In genomic region chr11:6481924-6482275, GRCh38 we compare ENCODE assay signal across 8 cellular contexts. TPM values are rescaled to one million over a fixed set of nuclear protein-coding genes. Genes with fewer than 3 reads are reported as not detected.
A peak's percentile ranks its signal among the peaks of the same experiment; 100 is the strongest.
DNase-seq lines count a peak whose midpoint lies in the region; ATAC-seq and TF ChIP-seq lines count a peak whose summit lies in the region.

No MANE protein-coding gene starts in this region.

- H3K9me2 ChIP-seq in HCT116 (ENCODE audit: insufficient read depth): no peaks in the 10 kb centered on the region

- H3K27me3 Mint-ChIP-seq in activated naive CD8-positive, alpha-beta T cell treated with anti-CD3 and anti-CD28 coated beads for 36 hours: no peaks in the 10 kb centered on the region

- TF ChIP-seq POLR2A in HCT116 (IDR thresholded peaks at IDR 0.05; ENCODE audit: borderline replicate concordance, extremely low read depth, insufficient read depth, insufficient read length): no peak

- TF ChIP-seq CTCF in BJ (IDR thresholded peaks at IDR 0.05; ENCODE audit: insufficient read depth, low read depth, low read length) (no peak), HCT116 (IDR thresholded peaks at IDR 0.05 in 2 of 3, conservative IDR thresholded peaks at IDR 0.05 in 1 of 3; ENCODE audit: borderline replicate concordance in 1 of 3, insufficient read depth in 1 of 3, low read depth in 2 of 3, low read length in 2 of 3) (no peak)

- no peaks in the 10 kb centered on the region for H3K9me3 ChIP-seq in HCT116 (ENCODE audit: control insufficient read depth in 1 of 2, insufficient read depth in 1 of 2, low read depth in 1 of 2, low read length in 2 of 2)
- H3K9me3 ChIP-seq in iPS-18c (ENCODE audit: control insufficient read depth, insufficient read depth, low read length): peaks cover 2% of the 10 kb centered on the region

- POLR2A ChIA-PET in BJ (lab: Charles Lee) (no interaction called here), HCT116 (lab: Charles Lee) (interaction anchor here (0.9 to 1.1 kb wide), 2 partner anchors 8 to 103 kb away, joined by 4 to 6 read pairs; no protein-coding TSS in a partner anchor)

- H3K27ac ChIP-seq in HCT116 (ENCODE audit: low read depth, low read length): peak overlapping the region; percentile 57
- peak overlapping the region; percentile 93 for H3K27ac ChIP-seq in substantia nigra (ENCODE audit: low read depth, low read length, poor library complexity, severe bottlenecking)

- BruUV-seq in HCT116 (replicated peaks; lab: Mats Ljungman, UMichigan): no TSS peak

- H3K4me1 ChIP-seq in HCT116 (ENCODE audit: control insufficient read depth in 1 of 2, insufficient read depth in 2 of 2, low read length in 2 of 2): peaks cover 13 to 21% of the 10 kb centered on the region in 2 experiments; a peak in 3 of 4 replicates

- DNase-seq in BJ (ENCODE audit: low read depth): no peak
- no peak for DNase-seq in HCT116 (ENCODE audit: low read depth, low spot score)
- DNase-seq in activated naive CD8-positive, alpha-beta T cell treated with anti-CD3 and anti-CD28 coated beads for 36 hours: no peak
- DNase-seq in substantia nigra (lab: John Stamatoyannopoulos, UW): no peak
- no peak for DNase-seq in HPDE6-E6E7 (ENCODE audit: extremely low spot score)
- DNase-seq in T-helper 9 cell: no peak

- H3K79me2 ChIP-seq in HCT116 (ENCODE audit: insufficient read depth, low read length): peaks cover 52% of the 10 kb centered on the region

- peak overlapping the region; percentile 93 for H3K9ac ChIP-seq in HCT116 (ENCODE audit: low read length)

- H3K4me1 Mint-ChIP-seq in activated naive CD8-positive, alpha-beta T cell treated with anti-CD3 and anti-CD28 coated beads for 36 hours: peaks cover 25% of the 10 kb centered on the region

- ATAC-seq in HCT116 (peak; percentile 2; the same call in 1 of the 2 replicates), HG03097 (IDR thresholded peaks at IDR 0.05; ENCODE audit: low FRiP score, unreplicated experiment) (no peak)

- CTCF ChIA-PET in BJ (lab: Yijun Ruan, JAX): interaction anchor here (0.6 to 1.7 kb wide), 6 partner anchors 9 to 1188 kb away, joined by 3 to 8 read pairs (median 4); partner anchors contain the start of gene TRIM3
- CTCF ChIA-PET in HCT116 (lab: Charles Lee): interaction anchor here (1.0 to 1.5 kb wide), 3 partner anchors 24 to 103 kb away, joined by 3 to 11 read pairs (median 6); no protein-coding TSS in a partner anchor

- H2AFZ ChIP-seq in HCT116 (ENCODE audit: low read depth, low read length, poor library complexity, severe bottlenecking): no peak overlapping the region

- TF ChIP-seq RAD21 in HCT116 (IDR thresholded peaks at IDR 0.05; ENCODE audit: low read depth): no peak

- intact Hi-C loops in HCT116 (cut with micrococcal nuclease): loop anchor here (2.0 kb wide), 2 partner anchors 93 to 123 kb away; no protein-coding TSS in a partner anchor

- H3K36me3 ChIP-seq in BJ (ENCODE audit: control insufficient read depth, insufficient read depth, low read length): peaks cover 22% of the 10 kb centered on the region
- peaks cover 23 to 66% of the 10 kb centered on the region in 2 experiments for H3K36me3 ChIP-seq in HCT116 (ENCODE audit: control insufficient read depth in 1 of 2, insufficient read depth in 2 of 2, low read length in 2 of 2)

- peak overlapping the region; percentile 82 for H3K4me3 ChIP-seq in BJ (ENCODE audit: low read depth, low read length)
- peak overlapping the region; percentile 86 to 96 for H3K4me3 ChIP-seq in HCT116 (replicated peaks in 1 of 2; ENCODE audit: low read depth in 1 of 2, low read length in 2 of 2)
- peak overlapping the region; percentile 99 for H3K4me3 ChIP-seq in iPS-18c (ENCODE audit: insufficient read depth, low read depth, low read length)

- RAD21 ChIA-PET in HCT116 (lab: Charles Lee; ENCODE audit: low non-redundant PET in 1 of 2, low total read pairs in 2 of 2, uncharacterized antibody in 2 of 2, unreplicated experiment in 2 of 2): interaction anchor here in 1 of 2 experiments (1.1 kb wide), 1 partner anchor 201 kb away, joined by 3 read pairs; the partner anchor contains the start of gene MRPL17

- H3K4me2 ChIP-seq in HCT116 (ENCODE audit: low read length): peak overlapping the region; percentile 93

- H3K27me3 ChIP-seq in BJ (ENCODE audit: control insufficient read depth, insufficient read depth, low read length) (no peaks in the 10 kb centered on the region), HCT116 (ENCODE audit: insufficient read depth, low read length) (no peaks in the 10 kb centered on the region)

- no peaks in the 10 kb centered on the region for H3K9me3 Mint-ChIP-seq in activated naive CD8-positive, alpha-beta T cell treated with anti-CD3 and anti-CD28 coated beads for 36 hours

- peak overlapping the region; percentile 94 for H3K27ac Mint-ChIP-seq in activated naive CD8-positive, alpha-beta T cell treated with anti-CD3 and anti-CD28 coated beads for 36 hours

- H3K36me3 Mint-ChIP-seq in activated naive CD8-positive, alpha-beta T cell treated with anti-CD3 and anti-CD28 coated beads for 36 hours: peaks cover 30% of the 10 kb centered on the region

- no peaks in the 10 kb centered on the region; the same call in 1 of the 2 replicates for H4K20me1 ChIP-seq in HCT116 (ENCODE audit: insufficient read depth)

- peak overlapping the region; percentile 92 for H3K4me3 Mint-ChIP-seq in activated naive CD8-positive, alpha-beta T cell treated with anti-CD3 and anti-CD28 coated beads for 36 hours

TF ChIP-seq in HCT116, 20 proteins besides CTCF, POLR2A, EP300 and RAD21:
- no peak for TF ChIP-seq EGR1 (IDR thresholded peaks at IDR 0.05; ENCODE audit: low read depth)
- TF ChIP-seq MAX (IDR thresholded peaks at IDR 0.05): no peak
- TF ChIP-seq SIN3A (IDR thresholded peaks at IDR 0.05; ENCODE audit: low read depth): no peak
- no peak for TF ChIP-seq POLR2AphosphoS5 (IDR thresholded peaks at IDR 0.05; ENCODE audit: low read depth, low read length)
- no peak for TF ChIP-seq TCF7L2 (IDR thresholded peaks at IDR 0.05; ENCODE audit: borderline replicate concordance, extremely low read depth, insufficient read depth, insufficient read length)
- TF ChIP-seq SRF (IDR thresholded peaks at IDR 0.05; ENCODE audit: low read depth): no peak
- TF ChIP-seq CEBPB (IDR thresholded peaks at IDR 0.05; ENCODE audit: low read depth): no peak
- no peak for TF ChIP-seq ZNF274 (IDR thresholded peaks at IDR 0.05; ENCODE audit: low read depth, low read length)
- TF ChIP-seq ATF3 (IDR thresholded peaks at IDR 0.05): no peak
- TF ChIP-seq SP1 (IDR thresholded peaks at IDR 0.05; ENCODE audit: low read depth): no peak

RNA-seq across cellular contexts. Expression of gene TIMM10B, which starts 0.6 kb away (rescaled TPM):
- polyA plus RNA-seq in BJ (2011; rRNA removed): 29.4 and 32.5 TPM in 2 replicates
- polyA minus RNA-seq in BJ (2011; rRNA and poly(A)+ RNA removed): 10.8 and 25.8 TPM in 2 replicates
- 22.9 TPM for total RNA-seq in HCT116 (2021; ENCODE audit: unreplicated experiment)
- 16.8 and 20.5 TPM in 2 replicates for polyA plus RNA-seq in HCT116 (2012)
- total RNA-seq in activated naive CD8-positive, alpha-beta T cell treated with anti-CD3 and anti-CD28 coated beads for 36 hours: 10 to 100 TPM; 40.3 to 44.3 TPM

RNA-seq across cellular contexts. Expression of gene ARFIP2, which starts 0.8 kb away (rescaled TPM):
- 86.5 and 103 TPM in 2 replicates for polyA plus RNA-seq in BJ (2011; rRNA removed)
- 31.6 and 41.8 TPM in 2 replicates for polyA minus RNA-seq in BJ (2011; rRNA and poly(A)+ RNA removed)
- 77.9 TPM for total RNA-seq in HCT116 (2021; ENCODE audit: unreplicated experiment)
- polyA plus RNA-seq in HCT116 (2012): 80.6 and 82.7 TPM in 2 replicates
- total RNA-seq in activated naive CD8-positive, alpha-beta T cell treated with anti-CD3 and anti-CD28 coated beads for 36 hours: 10 to 100 TPM; 44.2 to 47.1 TPM

RNA-seq across cellular contexts. Expression of gene TRIM3, which starts 8.2 kb away (rescaled TPM):
- polyA plus RNA-seq in BJ (2011; rRNA removed): 8.2 and 10.4 TPM in 2 replicates
- polyA minus RNA-seq in BJ (2011; rRNA and poly(A)+ RNA removed): 8.8 and 12.8 TPM in 2 replicates
- total RNA-seq in HCT116 (2021; ENCODE audit: unreplicated experiment): 13.4 TPM
- polyA plus RNA-seq in HCT116 (2012): 11.3 and 12.1 TPM in 2 replicates
- 1 to 10 TPM; 3.4 to 3.6 TPM for total RNA-seq in activated naive CD8-positive, alpha-beta T cell treated with anti-CD3 and anti-CD28 coated beads for 36 hours

RNA-seq across cellular contexts. Expression of gene DNHD1, which starts 15.2 kb away (rescaled TPM):
- 2.3 and 3.1 TPM in 2 replicates for polyA plus RNA-seq in BJ (2011; rRNA removed)
- polyA minus RNA-seq in BJ (2011; rRNA and poly(A)+ RNA removed): 8.6 and 12.0 TPM in 2 replicates
- 8.0 TPM for total RNA-seq in HCT116 (2021; ENCODE audit: unreplicated experiment)
- polyA plus RNA-seq in HCT116 (2012): 4.0 and 5.8 TPM in 2 replicates
- 10 to 100 TPM; 11.6 to 11.7 TPM for total RNA-seq in activated naive CD8-positive, alpha-beta T cell treated with anti-CD3 and anti-CD28 coated beads for 36 hours

RNA-seq across cellular contexts. Expression of gene HPX, which starts 41.1 kb away (rescaled TPM):
- polyA plus RNA-seq in BJ (2011; rRNA removed): 0.82 and 0.87 TPM in 2 replicates
- 1.8 and 2.0 TPM in 2 replicates for polyA minus RNA-seq in BJ (2011; rRNA and poly(A)+ RNA removed)
- 4.6 TPM for total RNA-seq in HCT116 (2021; ENCODE audit: unreplicated experiment)
- 0.79 and 1.3 TPM in 2 replicates for polyA plus RNA-seq in HCT116 (2012)
- not detected for total RNA-seq in activated naive CD8-positive, alpha-beta T cell treated with anti-CD3 and anti-CD28 coated beads for 36 hours
